ENCODE assay signal across 37 cellular contexts in genomic region chr16:57345666-57346204, GRCh38. TPM values are rescaled to one million over a fixed set of nuclear protein-coding genes. Genes with fewer than 3 reads are reported as not detected.
"Had no signal": no experiment of that assay in that cellular context is flagged by ENCODE, and none has a peak within 500 bp of the region (broad histone marks: within the 10 kb centered on the region; RNA-seq: fewer than 3 reads in every experiment).

No MANE protein-coding gene starts in this region.

- H3K9me3 ChIP-seq: adrenal gland, body of pancreas, breast epithelium had no signal

- H3K27me3 ChIP-seq: adrenal gland, body of pancreas, breast epithelium had no signal

- ATAC-seq: activated CD8-positive, alpha-beta T cell treated with anti-CD3 and anti-CD28 coated beads for 36 hours; activated naive CD4-positive, alpha-beta T cell treated with anti-CD3 and anti-CD28 coated beads, Interleukin-2, amount 50 U/mL, for 72 hours; activated T-cell treated with anti-CD3 and anti-CD28 coated beads, Interleukin-2, amount 50 U/mL, for 4 hours; activated T-cell treated with anti-CD3 and anti-CD28 coated beads, Interleukin-2, amount 50 U/mL, for 72 hours; activated T-helper 17 cell treated with anti-CD3 and anti-CD28 coated beads, Interleukin-2, amount 50 U/mL, for 72 hours; body of pancreas had no signal

- H3K4me3 Mint-ChIP-seq: activated B cell treated with CpG ODN at 0.5 μM for 24 hours; activated CD4-positive, alpha-beta memory T cell treated with anti-CD3 and anti-CD28 coated beads for 36 hours; activated CD4-positive, alpha-beta T cell treated with anti-CD3 and anti-CD28 coated beads, Interleukin-2, amount 10 ng/mL, durations not matched to agents 24 days and 14 days; activated CD8-positive, alpha-beta T cell treated with anti-CD3 and anti-CD28 coated beads for 36 hours; activated naive CD4-positive, alpha-beta T cell treated with anti-CD3 and anti-CD28 coated beads for 36 hours; activated naive CD8-positive, alpha-beta T cell treated with anti-CD3 and anti-CD28 coated beads for 36 hours; activated T-cell treated with anti-CD3 and anti-CD28 coated beads, Interleukin-2, amount 50 U/mL, for 4 hours; activated T-cell treated with anti-CD3 and anti-CD28 coated beads, Interleukin-2, amount 50 U/mL, for 72 hours; activated T-helper 1 cell treated with anti-CD3 and anti-CD28 coated beads, Interleukin-12 subunit alpha, Interleukin-12 subunit beta, Interleukin-2, Interleukin-4 antibody, amounts not matched to agents 30 ng/mL and 10 ng/mL and 1 ng/mL, durations not matched to agents 14 hours and 24 hours and 36 hours; activated T-helper 17 cell treated with anti-CD3 and anti-CD28 coated beads, Interleukin-2, amount 50 U/mL, for 72 hours; T-helper 1 cell treated with Interleukin-12 subunit alpha and Interleukin-12 subunit beta and Interleukin-4 antibody, amounts not matched to agents 30 μg/mL and 1 μg/mL, for 36 hours had no signal

- H3K9me3 Mint-ChIP-seq: activated B cell treated with CpG ODN at 0.5 μM for 24 hours; activated CD4-positive, alpha-beta memory T cell treated with anti-CD3 and anti-CD28 coated beads for 36 hours; activated CD8-positive, alpha-beta T cell treated with anti-CD3 and anti-CD28 coated beads for 36 hours; activated naive CD4-positive, alpha-beta T cell treated with anti-CD3 and anti-CD28 coated beads for 36 hours; activated naive CD8-positive, alpha-beta T cell treated with anti-CD3 and anti-CD28 coated beads for 36 hours; activated T-cell treated with anti-CD3 and anti-CD28 coated beads, Interleukin-2, amount 50 U/mL, for 72 hours; activated T-helper 1 cell treated with anti-CD3 and anti-CD28 coated beads, Interleukin-12 subunit alpha, Interleukin-12 subunit beta, Interleukin-2, Interleukin-4 antibody, amounts not matched to agents 30 ng/mL and 10 ng/mL and 1 ng/mL, durations not matched to agents 14 hours and 24 hours and 36 hours; activated T-helper 17 cell treated with anti-CD3 and anti-CD28 coated beads, Interleukin-2, amount 50 U/mL, for 72 hours; T-helper 1 cell treated with Interleukin-12 subunit alpha and Interleukin-12 subunit beta and Interleukin-4 antibody, amounts not matched to agents 30 μg/mL and 1 μg/mL, for 36 hours had no signal

- H3K36me3 Mint-ChIP-seq: activated CD4-positive, alpha-beta memory T cell treated with anti-CD3 and anti-CD28 coated beads for 36 hours; activated naive CD8-positive, alpha-beta T cell treated with anti-CD3 and anti-CD28 coated beads for 36 hours had no signal

- DNase-seq: activated B cell treated with CpG ODN at 0.5 μM for 24 hours; activated CD4-positive, alpha-beta memory T cell treated with anti-CD3 and anti-CD28 coated beads for 36 hours; activated CD4-positive, alpha-beta T cell treated with anti-CD3 and anti-CD28 coated beads for 4 hours; activated CD4-positive, alpha-beta T cell treated with anti-CD3 and anti-CD28 coated beads, Interleukin-2, amount 10 ng/mL, durations not matched to agents 24 days and 14 days; activated CD4-positive, alpha-beta T cell treated with anti-CD3 and anti-CD28 coated beads, Interleukin-2, amount 50 U/mL, for 1 hour; activated CD4-positive, alpha-beta T cell treated with anti-CD3 and anti-CD28 coated beads, Interleukin-2, amount 50 U/mL, for 4 hours; activated CD4-positive, CD25-positive, alpha-beta regulatory T cell treated with anti-CD3 and anti-CD28 coated beads, Interleukin-2, amount 50 U/mL, for 72 hours; activated CD8-positive, alpha-beta memory T cell treated with anti-CD3 and anti-CD28 coated beads, Interleukin-2, amount 50 U/mL, for 4 hours; activated CD8-positive, alpha-beta T cell treated with anti-CD3 and anti-CD28 coated beads for 36 hours; activated effector memory CD4-positive, alpha-beta T cell treated with anti-CD3 and anti-CD28 coated beads, Interleukin-2, amount 50 U/mL, for 16 hours; activated gamma-delta T cell treated with Interleukin-2 at 50 U/mL for 16 hours; activated naive CD4-positive, alpha-beta T cell; activated naive CD4-positive, alpha-beta T cell treated with anti-CD3 and anti-CD28 coated beads for 36 hours; activated naive CD4-positive, alpha-beta T cell treated with anti-CD3 and anti-CD28 coated beads, Interleukin-2, amount 50 U/mL, for 16 hours; activated naive CD8-positive, alpha-beta T cell treated with anti-CD3 and anti-CD28 coated beads for 36 hours; activated T-cell treated with anti-CD3 and anti-CD28 coated beads for 4 hours; activated T-cell treated with anti-CD3 and anti-CD28 coated beads, Interleukin-2, amount 50 U/mL, for 1 hour; activated T-cell treated with anti-CD3 and anti-CD28 coated beads, Interleukin-2, amount 50 U/mL, for 4 hours; activated T-cell treated with anti-CD3 and anti-CD28 coated beads, Interleukin-2, amount 50 U/mL, for 72 hours; adrenal gland; amniotic stem cell; aorta; body of pancreas; brain microvascular endothelial cell; central memory CD4-positive, alpha-beta T cell; cerebellar nuclear complex; T-helper 1 cell had no signal

- H3K27ac Mint-ChIP-seq: activated CD4-positive, alpha-beta memory T cell treated with anti-CD3 and anti-CD28 coated beads for 36 hours; activated CD4-positive, alpha-beta T cell treated with anti-CD3 and anti-CD28 coated beads, Interleukin-2, amount 10 ng/mL, durations not matched to agents 24 days and 14 days; activated CD8-positive, alpha-beta T cell treated with anti-CD3 and anti-CD28 coated beads for 36 hours; activated naive CD4-positive, alpha-beta T cell treated with anti-CD3 and anti-CD28 coated beads for 36 hours; activated naive CD4-positive, alpha-beta T cell treated with anti-CD3 and anti-CD28 coated beads, Interleukin-2, amount 50 U/mL, for 72 hours; activated naive CD8-positive, alpha-beta T cell treated with anti-CD3 and anti-CD28 coated beads for 36 hours; activated T-cell treated with anti-CD3 and anti-CD28 coated beads, Interleukin-2, amount 50 U/mL, for 72 hours; activated T-helper 1 cell treated with anti-CD3 and anti-CD28 coated beads, Interleukin-12 subunit alpha, Interleukin-12 subunit beta, Interleukin-2, Interleukin-4 antibody, amounts not matched to agents 30 ng/mL and 10 ng/mL and 1 ng/mL, durations not matched to agents 14 hours and 24 hours and 36 hours; activated T-helper 17 cell treated with anti-CD3 and anti-CD28 coated beads, Interleukin-2, amount 50 U/mL, for 72 hours; T-helper 1 cell treated with Interleukin-12 subunit alpha and Interleukin-12 subunit beta and Interleukin-4 antibody, amounts not matched to agents 30 μg/mL and 1 μg/mL, for 36 hours had no signal

- H3K27ac ChIP-seq: adrenal gland, body of pancreas, brain microvascular endothelial cell, breast epithelium, VCaP had no signal

- H3K4me3 ChIP-seq: adrenal gland, body of pancreas, breast epithelium had no signal

RNA-seq across cellular contexts. Expression of gene CCL22, which starts 12.8 kb away (rescaled TPM):
- total RNA-seq: astrocyte, body of pancreas, cardiac septum, chondrocyte had no signal

RNA-seq across cellular contexts. Expression of gene CX3CL1, which starts 26.6 kb away (rescaled TPM):
- total RNA-seq: activated CD4-positive, alpha-beta memory T cell treated with anti-CD3 and anti-CD28 coated beads for 36 hours; activated CD4-positive, alpha-beta T cell treated with anti-CD3 and anti-CD28 coated beads, Interleukin-2, amount 10 ng/mL, durations not matched to agents 24 days and 14 days; activated naive CD4-positive, alpha-beta T cell treated with anti-CD3 and anti-CD28 coated beads for 36 hours; activated T-cell treated with anti-CD3 and anti-CD28 coated beads, Interleukin-2, amount 50 U/mL, for 72 hours; activated T-helper 1 cell treated with anti-CD3 and anti-CD28 coated beads, Interleukin-12 subunit alpha, Interleukin-12 subunit beta, Interleukin-2, Interleukin-4 antibody, amounts not matched to agents 30 ng/mL and 10 ng/mL and 1 ng/mL, durations not matched to agents 14 hours and 24 hours and 36 hours; activated T-helper 17 cell treated with anti-CD3 and anti-CD28 coated beads, Interleukin-2, amount 50 U/mL, for 72 hours; T-helper 2 cell treated with Interferon-gamma antibody and Interleukin-4, amounts not matched to agents 100 ng/mL and 5 ng/mL, for 36 hours had no signal

RNA-seq across cellular contexts. Expression of gene CCL17, which starts 58.8 kb away (rescaled TPM):
- total RNA-seq: activated CD4-positive, alpha-beta T cell treated with anti-CD3 and anti-CD28 coated beads, Interleukin-2, amount 10 ng/mL, durations not matched to agents 24 days and 14 days; activated naive CD4-positive, alpha-beta T cell treated with anti-CD3 and anti-CD28 coated beads for 36 hours; activated naive CD4-positive, alpha-beta T cell treated with anti-CD3 and anti-CD28 coated beads, Interleukin-2, amount 50 U/mL, for 72 hours; activated naive CD8-positive, alpha-beta T cell treated with anti-CD3 and anti-CD28 coated beads for 36 hours; adrenal gland; astrocyte; body of pancreas; breast epithelium; cardiac septum; chondrocyte; T-helper 2 cell treated with Interferon-gamma antibody and Interleukin-4, amounts not matched to agents 100 ng/mL and 5 ng/mL, for 36 hours had no signal
- polyA plus RNA-seq: adrenal gland, aorta had no signal
